8 cellular contexts compared by ENCODE assay signal in genomic region chr17:1562178-1562643, GRCh38. TPM values are rescaled to one million over a fixed set of nuclear protein-coding genes. Genes with fewer than 3 reads are reported as not detected.
DNase-seq lines count a peak whose midpoint lies in the region; ATAC-seq and TF ChIP-seq lines count a peak whose summit lies in the region.

No MANE protein-coding gene starts in this region.

- no peak overlapping the region for H3K27ac ChIP-seq in SJCRH30
- peak overlapping the region; percentile 92 to 98 (median 98) for H3K27ac ChIP-seq in esophagus muscularis mucosa (replicated peaks in 1 of 4)
- H3K27ac ChIP-seq in neutrophil: peak overlapping the region; percentile 99

- peak; percentile 34 for ATAC-seq in HG02884 (IDR thresholded peaks at IDR 0.05; ENCODE audit: unreplicated experiment)

- H3K4me1 ChIP-seq in SJCRH30 (no peaks in the 10 kb centered on the region), esophagus muscularis mucosa (peaks cover 28 to 56% (median 47%) of the 10 kb centered on the region in 4 donors), neutrophil (ENCODE audit: control insufficient read depth in 1 of 2, insufficient read depth in 1 of 2, low read depth in 1 of 2, low read length in 1 of 2) (peaks cover 44 to 46% of the 10 kb centered on the region in 2 experiments)

- no peak for TF ChIP-seq CTCF in esophagus muscularis mucosa (IDR thresholded peaks at IDR 0.05)
- no peak for TF ChIP-seq CTCF in neutrophil (IDR thresholded peaks at IDR 0.05)

- peak overlapping the region; percentile 85 for H3K4me3 Mint-ChIP-seq in activated T-cell treated with anti-CD3 and anti-CD28 coated beads, Interleukin-2, amount 50 U/mL, for 24 hours

- H3K27me3 ChIP-seq in SJCRH30: no peaks in the 10 kb centered on the region
- H3K27me3 ChIP-seq in esophagus muscularis mucosa: no peaks in the 10 kb centered on the region
- H3K27me3 ChIP-seq in neutrophil: peaks cover 17% of the 10 kb centered on the region

- no peak for TF ChIP-seq POLR2A in esophagus muscularis mucosa (IDR thresholded peaks at IDR 0.05; ENCODE audit: low read depth)

- no peak for DNase-seq in activated T-cell treated with anti-CD3 and anti-CD28 coated beads, Interleukin-2, amount 50 U/mL, for 24 hours
- no peak for DNase-seq in activated T-cell treated with anti-CD3 and anti-CD28 coated beads, Interleukin-2, amount 50 U/mL, for 1 hour
- DNase-seq in SJCRH30: peak; percentile 37 to 39
- no peak for DNase-seq in esophagus muscularis mucosa (ENCODE audit: extremely low spot score)
- DNase-seq in UCSD-AML1 (lab: John Stamatoyannopoulos, UW; ENCODE audit: unreplicated experiment): no peak
- DNase-seq in NCI-H2029 treated with DMSO at 0.1 percent for 48 hours (lab: John Stamatoyannopoulos, UW): no peak

- no peaks in the 10 kb centered on the region for H3K36me3 ChIP-seq in SJCRH30
- H3K36me3 ChIP-seq in esophagus muscularis mucosa: peaks cover 0 to 16% (median 5%) of the 10 kb centered on the region in 4 donors
- H3K36me3 ChIP-seq in neutrophil: no peaks in the 10 kb centered on the region

- no peak overlapping the region for H3K27ac Mint-ChIP-seq in activated T-cell treated with anti-CD3 and anti-CD28 coated beads, Interleukin-2, amount 50 U/mL, for 24 hours

- H3K27me3 Mint-ChIP-seq in activated T-cell treated with anti-CD3 and anti-CD28 coated beads, Interleukin-2, amount 50 U/mL, for 24 hours: no peaks in the 10 kb centered on the region

- peaks cover 31% of the 10 kb centered on the region for H3K36me3 Mint-ChIP-seq in activated T-cell treated with anti-CD3 and anti-CD28 coated beads, Interleukin-2, amount 50 U/mL, for 24 hours (ENCODE audit: low read depth)

- no peaks in the 10 kb centered on the region for H3K9me3 Mint-ChIP-seq in activated T-cell treated with anti-CD3 and anti-CD28 coated beads, Interleukin-2, amount 50 U/mL, for 24 hours

- peaks cover 46% of the 10 kb centered on the region for H3K4me1 Mint-ChIP-seq in activated T-cell treated with anti-CD3 and anti-CD28 coated beads, Interleukin-2, amount 50 U/mL, for 24 hours (ENCODE audit: low read depth)

- no CpG with 5 or more reads among the region's 61 CpGs for WGBS in esophagus muscularis mucosa

- H3K4me3 ChIP-seq in SJCRH30 (peak overlapping the region; percentile 70), esophagus muscularis mucosa (peak overlapping the region; percentile 91 to 99 (median 94)), neutrophil (ENCODE audit: low read depth in 1 of 2, low read length in 1 of 2) (peak overlapping the region; percentile 79 to 81)

- no peak for TF ChIP-seq EP300 in esophagus muscularis mucosa (IDR thresholded peaks at IDR 0.05)

- intact Hi-C loops in esophagus muscularis mucosa (cut with DNase I): loop anchor here (10.0 kb wide), 1 partner anchor 153 kb away; the partner anchor contains the start of gene TLCD2

- no peaks in the 10 kb centered on the region for H3K9me3 ChIP-seq in SJCRH30 (replicated peaks)
- no peaks in the 10 kb centered on the region for H3K9me3 ChIP-seq in esophagus muscularis mucosa
- H3K9me3 ChIP-seq in neutrophil: no peaks in the 10 kb centered on the region

RNA-seq across cellular contexts. Expression of gene PITPNA, which starts 0.4 kb away (rescaled TPM):
- total RNA-seq in SJCRH30 (2014; rRNA removed; shearing (Covaris generic)): 17.2 and 21.5 TPM in 2 replicates
- total RNA-seq in esophagus muscularis mucosa: 10 to 100 TPM; 36.5 to 54.9 (median 47.8) TPM

RNA-seq across cellular contexts. Expression of gene INPP5K, which starts 45.8 kb away (rescaled TPM):
- 9.7 and 9.9 TPM in 2 replicates for total RNA-seq in SJCRH30 (2014; rRNA removed; shearing (Covaris generic))
- total RNA-seq in esophagus muscularis mucosa: 10 to 100 TPM; 62.0 to 89.3 (median 76.1) TPM

Comparison
In these comparisons a context has a peak if more than half of its experiments do, and no peak if none do; other contexts are left out.
1. DNase-seq: peak in SJCRH30 (2 of 2); none in activated T-cell treated with anti-CD3 and anti-CD28 coated beads, Interleukin-2, amount 50 U/mL, for 24 hours (single experiment), activated T-cell treated with anti-CD3 and anti-CD28 coated beads, Interleukin-2, amount 50 U/mL, for 1 hour (single experiment), esophagus muscularis mucosa (single experiment), UCSD-AML1 (single experiment) and NCI-H2029 treated with DMSO at 0.1 percent for 48 hours (single experiment).
2. Peak in every context shown above with its lines, with median percentiles within 50 percentile points of each other: H3K4me3 ChIP-seq.